ENCODE assay signal across 8 cellular contexts in genomic region chr4:1345905-1346780, GRCh38. TPM values are rescaled to one million over a fixed set of nuclear protein-coding genes. Genes with fewer than 3 reads are reported as not detected.
DNase-seq lines count a peak whose midpoint lies in the region; ATAC-seq and TF ChIP-seq lines count a peak whose summit lies in the region.

No MANE protein-coding gene starts in this region.

- peak overlapping the region; percentile 93 for H3K9ac ChIP-seq in BLaER1

- peaks cover 47% of the 10 kb centered on the region for H3K4me1 ChIP-seq in BLaER1

- H3K36me3 ChIP-seq in BLaER1 = peaks cover 10% of the 10 kb centered on the region

- POLR2A ChIA-PET in RWPE1 (lab: Yijun Ruan, JAX; ENCODE audit: low non-redundant PET) = interaction anchor here (1.9 kb wide), 1 partner anchor 97 kb away, joined by 7 read pairs; the partner anchor contains the start of gene CTBP1

- intact Hi-C loops in left cardiac atrium (cut with DNase I) = loop anchor here in 1 of 2 donors (1.0 to 10.0 kb wide), 3 partner anchors 51 to 181 kb away; partner anchors contain the start of gene CTBP1

- ATAC-seq in HG03103 (IDR thresholded peaks at IDR 0.05; ENCODE audit: low read depth, unreplicated experiment) (peak; percentile 14), left cardiac atrium (peak; percentile 25 to 44), HG03520 (IDR thresholded peaks at IDR 0.05; ENCODE audit: unreplicated experiment) (no peak)

- no peaks in the 10 kb centered on the region for H3K9me3 Mint-ChIP-seq in activated naive CD8-positive, alpha-beta T cell treated with anti-CD3 and anti-CD28 coated beads for 36 hours
- H3K9me3 Mint-ChIP-seq in progenitor cell of endocrine pancreas (ENCODE audit: low read depth) = no peaks in the 10 kb centered on the region

- H3K4me3 ChIP-seq in BLaER1 = peak overlapping the region; percentile 98

- no peaks in the 10 kb centered on the region for H3K27me3 ChIP-seq in BLaER1

- H3K27ac ChIP-seq in BLaER1 = peak overlapping the region; percentile 94
- peak overlapping the region; percentile 97 for H3K27ac ChIP-seq in RWPE1

- no peaks in the 10 kb centered on the region for H3K27me3 Mint-ChIP-seq in activated naive CD8-positive, alpha-beta T cell treated with anti-CD3 and anti-CD28 coated beads for 36 hours
- no peaks in the 10 kb centered on the region for H3K27me3 Mint-ChIP-seq in progenitor cell of endocrine pancreas

- peaks cover 30% of the 10 kb centered on the region for H3K4me1 Mint-ChIP-seq in activated naive CD8-positive, alpha-beta T cell treated with anti-CD3 and anti-CD28 coated beads for 36 hours
- peaks cover 24% of the 10 kb centered on the region for H3K4me1 Mint-ChIP-seq in progenitor cell of endocrine pancreas (ENCODE audit: low read depth)

- H3K27ac Mint-ChIP-seq in activated naive CD8-positive, alpha-beta T cell treated with anti-CD3 and anti-CD28 coated beads for 36 hours = peak overlapping the region; percentile 71
- H3K27ac Mint-ChIP-seq in progenitor cell of endocrine pancreas = peak overlapping the region; percentile 94

- TF ChIP-seq CTCF in RWPE1 (conservative IDR thresholded peaks at IDR 0.05; ENCODE audit: low read depth) = peak; percentile 53
- peak; percentile 21 for TF ChIP-seq CTCF in progenitor cell of endocrine pancreas (IDR thresholded peaks at IDR 0.05; ENCODE audit: unreplicated experiment)

- DNase-seq in RWPE1 (ENCODE audit: low spot score) (peak; percentile 16), left cardiac atrium (peak; percentile 60), progenitor cell of endocrine pancreas (ENCODE audit: low spot score, unreplicated experiment) (peak; percentile 41)
- DNase-seq in activated naive CD8-positive, alpha-beta T cell treated with anti-CD3 and anti-CD28 coated beads for 36 hours = peak; percentile 57

- no peaks in the 10 kb centered on the region for H3K9me3 ChIP-seq in BLaER1

- peak overlapping the region; percentile 88 for H3K4me3 Mint-ChIP-seq in activated naive CD8-positive, alpha-beta T cell treated with anti-CD3 and anti-CD28 coated beads for 36 hours
- H3K4me3 Mint-ChIP-seq in progenitor cell of endocrine pancreas (ENCODE audit: low read depth) = peak overlapping the region; percentile 82

- CTCF ChIA-PET in RWPE1 (lab: Yijun Ruan, JAX) = interaction anchor here (0.5 to 0.9 kb wide), 4 partner anchors 10 to 303 kb away, joined by 3 to 5 read pairs (median 4); no protein-coding TSS in a partner anchor

- peaks cover 2% of the 10 kb centered on the region for H3K36me3 Mint-ChIP-seq in activated naive CD8-positive, alpha-beta T cell treated with anti-CD3 and anti-CD28 coated beads for 36 hours
- peaks cover 7% of the 10 kb centered on the region for H3K36me3 Mint-ChIP-seq in progenitor cell of endocrine pancreas (ENCODE audit: insufficient read depth)

- no peaks in the 10 kb centered on the region; the same call in 1 of the 2 replicates for H4K20me1 ChIP-seq in BLaER1

- TF ChIP-seq POLR2A in GM18526 (IDR thresholded peaks at IDR 0.05; ENCODE audit: extremely low read depth, insufficient read length) = peak; percentile 51

- H3K4me2 ChIP-seq in BLaER1 = peak overlapping the region; percentile 92

RNA-seq across cellular contexts. Expression of gene UVSSA, which starts 0.9 kb away (rescaled TPM):
- total RNA-seq in activated naive CD8-positive, alpha-beta T cell treated with anti-CD3 and anti-CD28 coated beads for 36 hours = 10 to 100 TPM; 13.2 to 14.1 TPM
- total RNA-seq in left cardiac atrium = 1 to 10 TPM; 7.9 to 8.4 TPM
- total RNA-seq in progenitor cell of endocrine pancreas = 32.5 and 39.5 TPM in 2 replicates

RNA-seq across cellular contexts. Expression of gene MAEA, which starts 56.5 kb away (rescaled TPM):
- 10 to 100 TPM; 51.3 to 53.2 TPM for total RNA-seq in activated naive CD8-positive, alpha-beta T cell treated with anti-CD3 and anti-CD28 coated beads for 36 hours
- 10 to 100 TPM; 41.9 to 59.3 TPM for total RNA-seq in left cardiac atrium
- 77.8 and 81.3 TPM in 2 replicates for total RNA-seq in progenitor cell of endocrine pancreas
